ENCODE assay signal across 9 cellular contexts in genomic region chr2:178990533-178991241, GRCh38. TPM values are rescaled to one million over a fixed set of nuclear protein-coding genes. Genes with fewer than 3 reads are reported as not detected.
DNase-seq lines count a peak whose midpoint lies in the region; ATAC-seq and TF ChIP-seq lines count a peak whose summit lies in the region.
"Had no signal": no experiment of that assay in that cellular context is flagged by ENCODE, and none has a peak within 500 bp of the region (broad histone marks: within the 10 kb centered on the region; RNA-seq: fewer than 3 reads in every experiment).

No MANE protein-coding gene starts in this region.

- no peaks in the 10 kb centered on the region for H3K9me3 ChIP-seq in MM.1S (replicated peaks; ENCODE audit: insufficient read depth, low read length)
- H3K9me3 ChIP-seq: left ventricle myocardium inferior had no signal

- H3K4me3 ChIP-seq in GM06990 (replicated peaks; ENCODE audit: low read depth, low read length), result peak overlapping the region; percentile 14
- H3K4me3 ChIP-seq in MM.1S (ENCODE audit: low read length), result peak overlapping the region; percentile 52
- H3K4me3 ChIP-seq: left ventricle myocardium inferior had no signal

- peaks cover 12% of the 10 kb centered on the region for H3K4me1 ChIP-seq in MM.1S (ENCODE audit: low read length)
- H3K4me1 ChIP-seq: left ventricle myocardium inferior had no signal

- H4K20me1 ChIP-seq in MM.1S (ENCODE audit: insufficient read depth, low read length), result no peaks in the 10 kb centered on the region

- peak; percentile 7 for DNase-seq in GM06990 (ENCODE audit: extremely low read depth, insufficient read length)
- peak; percentile 81 for DNase-seq in MM.1S
- DNase-seq in NCI-H146 (lab: John Stamatoyannopoulos, UW), result no peak
- no peak for DNase-seq in amniotic stem cell (lab: John Stamatoyannopoulos, UW)
- no peak for DNase-seq in NCI-H2081 (lab: John Stamatoyannopoulos, UW)
- no peak for DNase-seq in left lobe of liver (ENCODE audit: low spot score)
- DNase-seq: left ventricle myocardium inferior had no signal

- no peak for TF ChIP-seq CTCF in GM06990 (IDR thresholded peaks at IDR 0.05; ENCODE audit: insufficient read depth, low read length, poor library complexity, severe bottlenecking)
- no peak for TF ChIP-seq CTCF in MM.1S (IDR thresholded peaks at IDR 0.05; ENCODE audit: low read length)

- peak overlapping the region; percentile 39 for H2AFZ ChIP-seq in MM.1S (ENCODE audit: low read length)

- peak overlapping the region; percentile 53; the same call in 1 of the 2 replicates for H3K27ac ChIP-seq in MM.1S (ENCODE audit: low read length)
- H3K27ac ChIP-seq: left ventricle myocardium inferior had no signal

- H3K4me2 ChIP-seq in MM.1S (ENCODE audit: low read depth, low read length), result peak overlapping the region; percentile 89

- H3K9me2 ChIP-seq in MM.1S (replicated peaks; ENCODE audit: insufficient read depth, low read length), result no peaks in the 10 kb centered on the region

- H3K9ac ChIP-seq in MM.1S (ENCODE audit: low read length), result no peak overlapping the region

- H3K79me2 ChIP-seq in MM.1S (ENCODE audit: low read length), result no peaks in the 10 kb centered on the region

- peak; percentile 92 for ATAC-seq in GM18909 (IDR thresholded peaks at IDR 0.05; ENCODE audit: poor library complexity, unreplicated experiment)
- ATAC-seq in HG02759 (IDR thresholded peaks at IDR 0.05; ENCODE audit: unreplicated experiment), result peak; percentile 86
- no peak for ATAC-seq in left lobe of liver

- H3F3A ChIP-seq in MM.1S (ENCODE audit: insufficient read depth, low read length), result peaks cover 13% of the 10 kb centered on the region

- H3K27me3 ChIP-seq in GM06990 (replicated peaks; ENCODE audit: control insufficient read depth, insufficient read depth, low read length) (no peaks in the 10 kb centered on the region), MM.1S (replicated peaks; ENCODE audit: insufficient read depth, low read length) (no peaks in the 10 kb centered on the region)

- H3K36me3 ChIP-seq in GM06990 (ENCODE audit: control insufficient read depth, insufficient read depth, low read length) (no peaks in the 10 kb centered on the region), MM.1S (replicated peaks; ENCODE audit: insufficient read depth, low read length) (no peaks in the 10 kb centered on the region)
- H3K36me3 ChIP-seq: left ventricle myocardium inferior had no signal

RNA-seq across cellular contexts. Expression of gene CCDC141, which starts 59.2 kb away (rescaled TPM):
- 0.38 TPM for total RNA-seq in left lobe of liver

Comparison
In these comparisons a context has a peak if more than half of its experiments do, and no peak if none do; other contexts are left out.
1. DNase-seq: peak in GM06990 (single experiment) and MM.1S (single experiment); none in NCI-H146 (single experiment), amniotic stem cell (single experiment), NCI-H2081 (0 of 2) and left lobe of liver (single experiment).